In genomic region chr10:44036425-44036824, GRCh38 we compare ENCODE assay signal across 26 cellular contexts.
"Had no signal": no experiment of that assay in that cellular context is flagged by ENCODE, and none has a peak within 500 bp of the region (broad histone marks: within the 10 kb centered on the region; RNA-seq: fewer than 3 reads in every experiment).

No MANE protein-coding gene starts in this region.

- H3K36me3 Mint-ChIP-seq: memory B cell; natural killer cell; stimulated activated memory B cell treated with anti-CD40 and anti-IgM and Interleukin-4, amounts not matched to agents 10 μg/mL and 1 μg/mL and 100 μg/mL, for 72 hours had no signal

- ATAC-seq: heart right ventricle; left ventricle myocardium superior; lower lobe of right lung; natural killer cell; psoas muscle; right cardiac atrium; stimulated activated memory B cell treated with anti-CD40 and anti-IgM and Interleukin-4, amounts not matched to agents 10 μg/mL and 1 μg/mL and 100 μg/mL, for 72 hours; stimulated activated naive CD8-positive, alpha-beta T cell treated with anti-CD3 and anti-CD28 coated beads, Interleukin-15, Interleukin-2, amounts not matched to agents 100 U/mL and 50 U/mL, for 24 hours had no signal

- H3K27me3 ChIP-seq: dorsolateral prefrontal cortex, esophagus muscularis mucosa, heart right ventricle, ovary, sigmoid colon, testis, tibial artery, upper lobe of left lung had no signal

- H3K4me1 Mint-ChIP-seq: memory B cell; natural killer cell; stimulated activated memory B cell treated with anti-CD40 and anti-IgM and Interleukin-4, amounts not matched to agents 10 μg/mL and 1 μg/mL and 100 μg/mL, for 72 hours had no signal

- H3K27ac Mint-ChIP-seq: memory B cell; natural killer cell; stimulated activated memory B cell treated with anti-CD40 and anti-IgM and Interleukin-4, amounts not matched to agents 10 μg/mL and 1 μg/mL and 100 μg/mL, for 72 hours had no signal

- H3K4me1 ChIP-seq: esophagus muscularis mucosa, lower lobe of right lung, psoas muscle, sigmoid colon, testis, upper lobe of left lung had no signal

- H3K36me3 ChIP-seq: esophagus muscularis mucosa, heart right ventricle, lower lobe of right lung, ovary, sigmoid colon, tibial artery, upper lobe of left lung had no signal

- H3K9me3 ChIP-seq: esophagus muscularis mucosa, lower lobe of right lung, ovary, psoas muscle, sigmoid colon, testis, tibial artery, upper lobe of left lung had no signal

- H3K9me3 Mint-ChIP-seq: natural killer cell had no signal

- H3K27ac ChIP-seq: dorsolateral prefrontal cortex, esophagus muscularis mucosa, heart right ventricle, lower lobe of right lung, ovary, psoas muscle, sigmoid colon, testis, tibial artery, upper lobe of left lung had no signal

- H3K4me3 ChIP-seq: dorsolateral prefrontal cortex, esophagus muscularis mucosa, heart right ventricle, lower lobe of right lung, ovary, psoas muscle, sigmoid colon, testis, tibial artery, upper lobe of left lung had no signal

- DNase-seq: dorsolateral prefrontal cortex; effector CD8-positive, alpha-beta T cell; foreskin melanocyte; glutamatergic neuron; heart right ventricle; hippocampal formation; left cardiac atrium; left ventricle myocardium superior; lower lobe of right lung; natural killer cell; occipital lobe; ovary; posterior cingulate gyrus; psoas muscle; right cardiac atrium; sigmoid colon; stimulated activated CD4-positive, alpha-beta T cell treated with anti-CD3 and anti-CD28 coated beads, Interleukin-2, amount 100 ng/mL, for 24 hours; stimulated activated CD4-positive, alpha-beta T cell treated with anti-CD3 and anti-CD28 coated beads, Interleukin-4, amount 100 ng/mL, for 24 hours; stimulated activated naive CD8-positive, alpha-beta T cell treated with anti-CD3 and anti-CD28 coated beads, Interleukin-15, Interleukin-2, amounts not matched to agents 100 U/mL and 50 U/mL, for 24 hours; substantia nigra; testis; tibial artery; upper lobe of left lung had no signal

- H3K4me3 Mint-ChIP-seq: memory B cell; natural killer cell; stimulated activated memory B cell treated with anti-CD40 and anti-IgM and Interleukin-4, amounts not matched to agents 10 μg/mL and 1 μg/mL and 100 μg/mL, for 72 hours had no signal

- H3K27me3 Mint-ChIP-seq: memory B cell; stimulated activated memory B cell treated with anti-CD40 and anti-IgM and Interleukin-4, amounts not matched to agents 10 μg/mL and 1 μg/mL and 100 μg/mL, for 72 hours had no signal
